Comparison of ENCODE assay signal across 9 cellular contexts in genomic region chr9:127974002-127974768, GRCh38. TPM values are rescaled to one million over a fixed set of nuclear protein-coding genes. Genes with fewer than 3 reads are reported as not detected.
DNase-seq lines count a peak whose midpoint lies in the region; ATAC-seq and TF ChIP-seq lines count a peak whose summit lies in the region.
"Had no signal": no experiment of that assay in that cellular context is flagged by ENCODE, and none has a peak within 500 bp of the region (broad histone marks: within the 10 kb centered on the region; RNA-seq: fewer than 3 reads in every experiment).

No MANE protein-coding gene starts in this region.

- H3K27ac Mint-ChIP-seq in CD4-positive, alpha-beta T cell: peak overlapping the region; percentile 97
- peak overlapping the region; percentile 86 for H3K27ac Mint-ChIP-seq in neural progenitor cell

- H3K4me1 Mint-ChIP-seq in CD4-positive, alpha-beta T cell (ENCODE audit: low read depth): peaks cover 76% of the 10 kb centered on the region
- peaks cover 82% of the 10 kb centered on the region for H3K4me1 Mint-ChIP-seq in neural progenitor cell

- H3K36me3 Mint-ChIP-seq in CD4-positive, alpha-beta T cell (ENCODE audit: low read depth): peaks cover 92% of the 10 kb centered on the region
- no peaks in the 10 kb centered on the region for H3K36me3 Mint-ChIP-seq in neural progenitor cell

- no peak overlapping the region for H3K9ac ChIP-seq in neural progenitor cell

- peak overlapping the region; percentile 96 for H3K27ac ChIP-seq in CD4-positive, alpha-beta T cell (ENCODE audit: low read depth, low read length)
- H3K27ac ChIP-seq in caudate nucleus (ENCODE audit: low read depth, low read length) (peak overlapping the region; percentile 94), neural progenitor cell (no peak overlapping the region)

- intact Hi-C loops in CD4-positive, alpha-beta T cell (cut with DNase I, micrococcal nuclease): loop anchor here in 1 of 2 experiments (5.0 kb wide), 1 partner anchor 37 kb away; the partner anchor contains the start of gene DPM2

- peaks cover 11% of the 10 kb centered on the region for H3F3A ChIP-seq in neural progenitor cell (ENCODE audit: low read depth)

- no peaks in the 10 kb centered on the region for H3K27me3 Mint-ChIP-seq in CD4-positive, alpha-beta T cell
- H3K27me3 Mint-ChIP-seq in neural progenitor cell (ENCODE audit: insufficient read depth, low read depth): peaks cover 3% of the 10 kb centered on the region

- no peak overlapping the region for H2AFZ ChIP-seq in neural progenitor cell (replicated peaks)

- H3K4me3 Mint-ChIP-seq in CD4-positive, alpha-beta T cell: peak overlapping the region; percentile 91
- no peak overlapping the region for H3K4me3 Mint-ChIP-seq in neural progenitor cell

- no peak for TF ChIP-seq CTCF in CD4-positive, alpha-beta T cell (IDR thresholded peaks at IDR 0.05)
- TF ChIP-seq CTCF in neural progenitor cell (IDR thresholded peaks at IDR 0.05): no peak

- H4K20me1 ChIP-seq in neural progenitor cell (ENCODE audit: low read depth): peaks cover 100% of the 10 kb centered on the region

- no peaks in the 10 kb centered on the region for H3K9me3 Mint-ChIP-seq in CD4-positive, alpha-beta T cell
- H3K9me3 Mint-ChIP-seq in neural progenitor cell: no peaks in the 10 kb centered on the region

- no peak overlapping the region for H3K4me3 ChIP-seq in neural progenitor cell

- DNase-seq in CD4-positive, alpha-beta T cell: no peak
- DNase-seq in NCI-H1092 (lab: John Stamatoyannopoulos, UW) (peak; percentile 72), caudate nucleus (lab: John Stamatoyannopoulos, UW) (peak in 1 of 61 donors; percentile 62), neural progenitor cell (ENCODE audit: low spot score) (no peak)
- no peak for DNase-seq in stimulated activated CD4-positive, alpha-beta T cell treated with anti-CD3 and anti-CD28 coated beads, Interleukin-2, amount 100 ng/mL, for 48 hours
- DNase-seq: NCI-H187 treated with DMSO at 0.1 percent for 48 hours had no signal

- POLR2A ChIA-PET in CD4-positive, alpha-beta T cell (lab: Charles Lee): interaction anchor here (0.8 to 34.9 kb wide), 9 partner anchors 9 to 99 kb away, joined by 3 to 1020 read pairs (median 4); partner anchors contain the start of genes NAIF1 and SLC25A25

- no peak for ATAC-seq in CD4-positive, alpha-beta T cell (ENCODE audit: poor library complexity)
- ATAC-seq in HG02885 (IDR thresholded peaks at IDR 0.05; ENCODE audit: poor library complexity, unreplicated experiment) (no peak), GM18909 (IDR thresholded peaks at IDR 0.05; ENCODE audit: poor library complexity, unreplicated experiment) (no peak), GM18519 (IDR thresholded peaks at IDR 0.05; ENCODE audit: low FRiP score, unreplicated experiment) (no peak)

- no peaks in the 10 kb centered on the region for H3K9me3 ChIP-seq in CD4-positive, alpha-beta T cell (ENCODE audit: control insufficient read depth, low read length)
- no peaks in the 10 kb centered on the region for H3K9me3 ChIP-seq in neural progenitor cell (ENCODE audit: low read depth)

- peaks cover 57% of the 10 kb centered on the region for H3K4me1 ChIP-seq in neural progenitor cell

- H3K36me3 ChIP-seq in neural progenitor cell: no peaks in the 10 kb centered on the region

- H3K79me2 ChIP-seq in neural progenitor cell (ENCODE audit: low read depth): peaks cover 100% of the 10 kb centered on the region

- no peak overlapping the region for H3K4me2 ChIP-seq in neural progenitor cell

- no peaks in the 10 kb centered on the region for H3K27me3 ChIP-seq in CD4-positive, alpha-beta T cell (ENCODE audit: control insufficient read depth, insufficient read depth, low read length)
- no peaks in the 10 kb centered on the region for H3K27me3 ChIP-seq in neural progenitor cell

- CTCF ChIA-PET in CD4-positive, alpha-beta T cell (lab: Charles Lee): interaction anchor here (1.1 to 2.2 kb wide), 3 partner anchors 19 to 57 kb away, joined by 3 to 13 read pairs (median 4); no protein-coding TSS in a partner anchor

RNA-seq across cellular contexts. Expression of gene EEIG1, which starts 6.6 kb away (rescaled TPM):
- total RNA-seq in CD4-positive, alpha-beta T cell: 100 to 1,000 TPM; 440 to 463 TPM
- 8.8 and 30.8 TPM in 2 replicates for total RNA-seq in neural progenitor cell (ENCODE audit: low replicate concordance)

RNA-seq across cellular contexts. Expression of gene DPM2, which starts 36.5 kb away (rescaled TPM):
- 10 to 100 TPM; 41.7 to 47.6 TPM for total RNA-seq in CD4-positive, alpha-beta T cell
- 9.1 and 20.5 TPM in 2 replicates for total RNA-seq in neural progenitor cell (ENCODE audit: low replicate concordance)

RNA-seq across cellular contexts. Expression of gene PIP5KL1, which starts 43.6 kb away (rescaled TPM):
- total RNA-seq in CD4-positive, alpha-beta T cell: 1 to 10 TPM; 2.9 to 3.3 TPM
- 1.4 and 8.8 TPM in 2 replicates for total RNA-seq in neural progenitor cell (ENCODE audit: low replicate concordance)

RNA-seq across cellular contexts. Expression of gene ST6GALNAC4, which starts 57.3 kb away (rescaled TPM):
- total RNA-seq in CD4-positive, alpha-beta T cell: 10 to 100 TPM; 28.7 to 30.2 TPM
- total RNA-seq in neural progenitor cell (ENCODE audit: low replicate concordance): 5.5 and 11.1 TPM in 2 replicates

Comparison
In these comparisons a context has a peak if more than half of its experiments do, and no peak if none do; other contexts are left out.
1. RNA of gene EEIG1, which starts 6.6 kb away (total RNA-seq): 440 to 463 TPM in CD4-positive, alpha-beta T cell; 8.8 to 30.8 TPM in neural progenitor cell; every median in the first group is over 10 times any median in the second.